In the genomic region with DNA sequence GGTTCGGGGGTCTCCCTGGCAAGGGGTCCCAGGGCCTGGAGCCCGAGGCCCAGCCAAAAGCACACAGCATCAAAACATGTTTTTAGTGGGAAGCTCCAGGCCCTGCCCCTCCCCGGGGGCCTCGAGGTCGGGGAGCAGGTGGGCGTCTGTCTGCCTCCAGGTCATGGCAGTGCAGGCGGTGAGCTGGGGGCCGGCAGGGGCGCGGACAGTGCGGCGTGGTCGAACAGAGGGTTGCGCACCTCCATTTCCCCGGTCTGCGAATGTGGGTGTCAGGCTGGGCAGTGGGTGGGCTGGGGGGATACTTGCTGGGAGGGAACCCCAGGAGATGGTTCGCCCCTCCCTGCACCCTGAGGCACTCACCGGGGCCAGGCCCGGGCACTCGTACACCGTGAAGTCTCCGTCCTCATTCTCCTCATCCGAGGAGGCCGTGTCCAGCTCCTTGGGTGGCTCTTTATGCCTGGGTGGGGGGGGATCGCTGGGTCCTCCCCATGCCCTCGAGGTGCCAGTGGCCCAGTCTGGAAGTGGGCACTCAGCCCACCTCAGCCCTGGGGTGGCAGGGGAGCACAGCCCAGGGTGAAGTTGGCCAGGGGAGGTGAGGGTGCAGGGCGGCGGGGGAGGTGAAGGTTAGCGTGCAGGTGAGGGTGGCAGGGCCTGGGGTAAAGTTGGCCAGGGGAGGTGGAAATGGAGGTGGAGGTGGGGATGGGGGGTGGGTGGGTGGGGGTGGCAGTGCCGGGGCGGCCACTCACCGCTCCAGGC, we compare ENCODE assay signal across 2 cellular contexts.
TF ChIP-seq lines count a peak whose summit lies in the region.

No MANE protein-coding gene starts in this region.

TF ChIP-seq in HCT116, 20 proteins besides CTCF, POLR2A, EP300 and RAD21:
- TF ChIP-seq ZFX (IDR thresholded peaks at IDR 0.05) = no peak
- TF ChIP-seq, protein P1, sequence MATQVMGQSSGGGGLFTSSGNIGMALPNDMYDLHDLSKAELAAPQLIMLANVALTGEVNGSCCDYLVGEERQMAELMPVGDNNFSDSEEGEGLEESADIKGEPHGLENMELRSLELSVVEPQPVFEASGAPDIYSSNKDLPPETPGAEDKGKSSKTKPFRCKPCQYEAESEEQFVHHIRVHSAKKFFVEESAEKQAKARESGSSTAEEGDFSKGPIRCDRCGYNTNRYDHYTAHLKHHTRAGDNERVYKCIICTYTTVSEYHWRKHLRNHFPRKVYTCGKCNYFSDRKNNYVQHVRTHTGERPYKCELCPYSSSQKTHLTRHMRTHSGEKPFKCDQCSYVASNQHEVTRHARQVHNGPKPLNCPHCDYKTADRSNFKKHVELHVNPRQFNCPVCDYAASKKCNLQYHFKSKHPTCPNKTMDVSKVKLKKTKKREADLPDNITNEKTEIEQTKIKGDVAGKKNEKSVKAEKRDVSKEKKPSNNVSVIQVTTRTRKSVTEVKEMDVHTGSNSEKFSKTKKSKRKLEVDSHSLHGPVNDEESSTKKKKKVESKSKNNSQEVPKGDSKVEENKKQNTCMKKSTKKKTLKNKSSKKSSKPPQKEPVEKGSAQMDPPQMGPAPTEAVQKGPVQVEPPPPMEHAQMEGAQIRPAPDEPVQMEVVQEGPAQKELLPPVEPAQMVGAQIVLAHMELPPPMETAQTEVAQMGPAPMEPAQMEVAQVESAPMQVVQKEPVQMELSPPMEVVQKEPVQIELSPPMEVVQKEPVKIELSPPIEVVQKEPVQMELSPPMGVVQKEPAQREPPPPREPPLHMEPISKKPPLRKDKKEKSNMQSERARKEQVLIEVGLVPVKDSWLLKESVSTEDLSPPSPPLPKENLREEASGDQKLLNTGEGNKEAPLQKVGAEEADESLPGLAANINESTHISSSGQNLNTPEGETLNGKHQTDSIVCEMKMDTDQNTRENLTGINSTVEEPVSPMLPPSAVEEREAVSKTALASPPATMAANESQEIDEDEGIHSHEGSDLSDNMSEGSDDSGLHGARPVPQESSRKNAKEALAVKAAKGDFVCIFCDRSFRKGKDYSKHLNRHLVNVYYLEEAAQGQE (IDR thresholded peaks at IDR 0.05; ENCODE audit: low read depth) = no peak
- TF ChIP-seq POLR2AphosphoS5 (IDR thresholded peaks at IDR 0.05; ENCODE audit: low read depth, low read length) = no peak
- TF ChIP-seq EZH2 (IDR thresholded peaks at IDR 0.05) = no peak
- no peak for TF ChIP-seq TCF7L2 (IDR thresholded peaks at IDR 0.05; ENCODE audit: borderline replicate concordance, extremely low read depth, insufficient read depth, insufficient read length)

TF ChIP-seq in K562, 482 proteins besides CTCF, POLR2A, EP300 and RAD21:
- 0 out of 2 replicates have a peak, but pooled peaks have one; percentile 3 for TF ChIP-seq ZBTB7A (IDR thresholded peaks at IDR 0.05; ENCODE audit: borderline replicate concordance, control insufficient read depth, low read depth, low read length)
- TF ChIP-seq, protein P2, sequence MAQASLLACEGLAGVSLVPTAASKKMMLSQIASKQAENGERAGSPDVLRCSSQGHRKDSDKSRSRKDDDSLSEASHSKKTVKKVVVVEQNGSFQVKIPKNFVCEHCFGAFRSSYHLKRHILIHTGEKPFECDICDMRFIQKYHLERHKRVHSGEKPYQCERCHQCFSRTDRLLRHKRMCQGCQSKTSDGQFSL (CRISPR knock-in tag; IDR thresholded peaks at IDR 0.05) = peak; percentile 58
- TF ChIP-seq, protein P2 (tag; IDR thresholded peaks at IDR 0.05) = no peak
- TF ChIP-seq, protein P3, sequence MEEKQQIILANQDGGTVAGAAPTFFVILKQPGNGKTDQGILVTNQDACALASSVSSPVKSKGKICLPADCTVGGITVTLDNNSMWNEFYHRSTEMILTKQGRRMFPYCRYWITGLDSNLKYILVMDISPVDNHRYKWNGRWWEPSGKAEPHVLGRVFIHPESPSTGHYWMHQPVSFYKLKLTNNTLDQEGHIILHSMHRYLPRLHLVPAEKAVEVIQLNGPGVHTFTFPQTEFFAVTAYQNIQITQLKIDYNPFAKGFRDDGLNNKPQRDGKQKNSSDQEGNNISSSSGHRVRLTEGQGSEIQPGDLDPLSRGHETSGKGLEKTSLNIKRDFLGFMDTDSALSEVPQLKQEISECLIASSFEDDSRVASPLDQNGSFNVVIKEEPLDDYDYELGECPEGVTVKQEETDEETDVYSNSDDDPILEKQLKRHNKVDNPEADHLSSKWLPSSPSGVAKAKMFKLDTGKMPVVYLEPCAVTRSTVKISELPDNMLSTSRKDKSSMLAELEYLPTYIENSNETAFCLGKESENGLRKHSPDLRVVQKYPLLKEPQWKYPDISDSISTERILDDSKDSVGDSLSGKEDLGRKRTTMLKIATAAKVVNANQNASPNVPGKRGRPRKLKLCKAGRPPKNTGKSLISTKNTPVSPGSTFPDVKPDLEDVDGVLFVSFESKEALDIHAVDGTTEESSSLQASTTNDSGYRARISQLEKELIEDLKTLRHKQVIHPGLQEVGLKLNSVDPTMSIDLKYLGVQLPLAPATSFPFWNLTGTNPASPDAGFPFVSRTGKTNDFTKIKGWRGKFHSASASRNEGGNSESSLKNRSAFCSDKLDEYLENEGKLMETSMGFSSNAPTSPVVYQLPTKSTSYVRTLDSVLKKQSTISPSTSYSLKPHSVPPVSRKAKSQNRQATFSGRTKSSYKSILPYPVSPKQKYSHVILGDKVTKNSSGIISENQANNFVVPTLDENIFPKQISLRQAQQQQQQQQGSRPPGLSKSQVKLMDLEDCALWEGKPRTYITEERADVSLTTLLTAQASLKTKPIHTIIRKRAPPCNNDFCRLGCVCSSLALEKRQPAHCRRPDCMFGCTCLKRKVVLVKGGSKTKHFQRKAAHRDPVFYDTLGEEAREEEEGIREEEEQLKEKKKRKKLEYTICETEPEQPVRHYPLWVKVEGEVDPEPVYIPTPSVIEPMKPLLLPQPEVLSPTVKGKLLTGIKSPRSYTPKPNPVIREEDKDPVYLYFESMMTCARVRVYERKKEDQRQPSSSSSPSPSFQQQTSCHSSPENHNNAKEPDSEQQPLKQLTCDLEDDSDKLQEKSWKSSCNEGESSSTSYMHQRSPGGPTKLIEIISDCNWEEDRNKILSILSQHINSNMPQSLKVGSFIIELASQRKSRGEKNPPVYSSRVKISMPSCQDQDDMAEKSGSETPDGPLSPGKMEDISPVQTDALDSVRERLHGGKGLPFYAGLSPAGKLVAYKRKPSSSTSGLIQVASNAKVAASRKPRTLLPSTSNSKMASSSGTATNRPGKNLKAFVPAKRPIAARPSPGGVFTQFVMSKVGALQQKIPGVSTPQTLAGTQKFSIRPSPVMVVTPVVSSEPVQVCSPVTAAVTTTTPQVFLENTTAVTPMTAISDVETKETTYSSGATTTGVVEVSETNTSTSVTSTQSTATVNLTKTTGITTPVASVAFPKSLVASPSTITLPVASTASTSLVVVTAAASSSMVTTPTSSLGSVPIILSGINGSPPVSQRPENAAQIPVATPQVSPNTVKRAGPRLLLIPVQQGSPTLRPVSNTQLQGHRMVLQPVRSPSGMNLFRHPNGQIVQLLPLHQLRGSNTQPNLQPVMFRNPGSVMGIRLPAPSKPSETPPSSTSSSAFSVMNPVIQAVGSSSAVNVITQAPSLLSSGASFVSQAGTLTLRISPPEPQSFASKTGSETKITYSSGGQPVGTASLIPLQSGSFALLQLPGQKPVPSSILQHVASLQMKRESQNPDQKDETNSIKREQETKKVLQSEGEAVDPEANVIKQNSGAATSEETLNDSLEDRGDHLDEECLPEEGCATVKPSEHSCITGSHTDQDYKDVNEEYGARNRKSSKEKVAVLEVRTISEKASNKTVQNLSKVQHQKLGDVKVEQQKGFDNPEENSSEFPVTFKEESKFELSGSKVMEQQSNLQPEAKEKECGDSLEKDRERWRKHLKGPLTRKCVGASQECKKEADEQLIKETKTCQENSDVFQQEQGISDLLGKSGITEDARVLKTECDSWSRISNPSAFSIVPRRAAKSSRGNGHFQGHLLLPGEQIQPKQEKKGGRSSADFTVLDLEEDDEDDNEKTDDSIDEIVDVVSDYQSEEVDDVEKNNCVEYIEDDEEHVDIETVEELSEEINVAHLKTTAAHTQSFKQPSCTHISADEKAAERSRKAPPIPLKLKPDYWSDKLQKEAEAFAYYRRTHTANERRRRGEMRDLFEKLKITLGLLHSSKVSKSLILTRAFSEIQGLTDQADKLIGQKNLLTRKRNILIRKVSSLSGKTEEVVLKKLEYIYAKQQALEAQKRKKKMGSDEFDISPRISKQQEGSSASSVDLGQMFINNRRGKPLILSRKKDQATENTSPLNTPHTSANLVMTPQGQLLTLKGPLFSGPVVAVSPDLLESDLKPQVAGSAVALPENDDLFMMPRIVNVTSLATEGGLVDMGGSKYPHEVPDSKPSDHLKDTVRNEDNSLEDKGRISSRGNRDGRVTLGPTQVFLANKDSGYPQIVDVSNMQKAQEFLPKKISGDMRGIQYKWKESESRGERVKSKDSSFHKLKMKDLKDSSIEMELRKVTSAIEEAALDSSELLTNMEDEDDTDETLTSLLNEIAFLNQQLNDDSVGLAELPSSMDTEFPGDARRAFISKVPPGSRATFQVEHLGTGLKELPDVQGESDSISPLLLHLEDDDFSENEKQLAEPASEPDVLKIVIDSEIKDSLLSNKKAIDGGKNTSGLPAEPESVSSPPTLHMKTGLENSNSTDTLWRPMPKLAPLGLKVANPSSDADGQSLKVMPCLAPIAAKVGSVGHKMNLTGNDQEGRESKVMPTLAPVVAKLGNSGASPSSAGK (IDR thresholded peaks at IDR 0.05) = no peak
